In genomic region chr19:54541712-54542111, GRCh38 we compare ENCODE assay signal across 24 cellular contexts. TPM values are rescaled to one million over a fixed set of nuclear protein-coding genes. Genes with fewer than 3 reads are reported as not detected.
"Had no signal": no experiment of that assay in that cellular context is flagged by ENCODE, and none has a peak within 500 bp of the region (broad histone marks: within the 10 kb centered on the region; RNA-seq: fewer than 3 reads in every experiment).

No MANE protein-coding gene starts in this region.

- H3K4me3 ChIP-seq: breast epithelium, suprapubic skin had no signal

- H3K4me1 ChIP-seq: breast epithelium, suprapubic skin had no signal

- H3K27ac ChIP-seq: breast epithelium, epithelial cell of prostate, suprapubic skin had no signal

- H3K4me1 Mint-ChIP-seq: activated naive CD8-positive, alpha-beta T cell treated with anti-CD3 and anti-CD28 coated beads, Interleukin-2, amount 50 U/mL, for 24 hours; nephron; T-helper 17 cell; WTC11 had no signal

- H3K27me3 Mint-ChIP-seq: type B pancreatic cell had no signal

- ATAC-seq: activated naive CD8-positive, alpha-beta T cell treated with anti-CD3 and anti-CD28 coated beads, Interleukin-2, amount 50 U/mL, for 24 hours; T-helper 17 cell; WTC11 had no signal

- H3K27ac Mint-ChIP-seq: activated naive CD8-positive, alpha-beta T cell treated with anti-CD3 and anti-CD28 coated beads, Interleukin-2, amount 50 U/mL, for 24 hours; dendritic cell treated with granulocyte-macrophage colony-stimulating factor and Interleukin-4, amounts not matched to agents 40 ng/mL and 50 ng/mL, for 4 days; nephron; T-helper 17 cell; type B pancreatic cell; WTC11 had no signal

- H3K9me3 Mint-ChIP-seq: dendritic cell treated with granulocyte-macrophage colony-stimulating factor and Interleukin-4, amounts not matched to agents 40 ng/mL and 50 ng/mL, for 4 days had no signal

- H3K9me3 ChIP-seq: breast epithelium, suprapubic skin had no signal

- H3K4me3 Mint-ChIP-seq: activated naive CD8-positive, alpha-beta T cell treated with anti-CD3 and anti-CD28 coated beads, Interleukin-2, amount 50 U/mL, for 24 hours; dendritic cell treated with granulocyte-macrophage colony-stimulating factor and Interleukin-4, amounts not matched to agents 40 ng/mL and 50 ng/mL, for 4 days; nephron; T-helper 17 cell; type B pancreatic cell; WTC11 had no signal

- H3K27me3 ChIP-seq: breast epithelium, suprapubic skin had no signal

- H3K36me3 ChIP-seq: breast epithelium, suprapubic skin had no signal

- DNase-seq: activated CD4-positive, alpha-beta T cell treated with anti-CD3 and anti-CD28 coated beads for 48 hours; activated gamma-delta T cell treated with Interleukin-2 at 50 U/mL for 16 hours; activated naive CD8-positive, alpha-beta T cell treated with anti-CD3 and anti-CD28 coated beads, Interleukin-2, amount 50 U/mL, for 24 hours; activated T-cell treated with anti-CD3 and anti-CD28 coated beads, Interleukin-2, amount 50 U/mL, for 48 hours; aorta; foreskin melanocyte; mesendoderm; nucleus accumbens; posterior cingulate gyrus; stimulated activated CD4-positive, alpha-beta T cell treated with anti-CD3 and anti-CD28 coated beads, Interleukin-15, amount 100 ng/mL, for 24 hours; stimulated activated CD4-positive, alpha-beta T cell treated with anti-CD3 and anti-CD28 coated beads, Interleukin-4, amount 100 ng/mL, for 1 hour; stimulated activated naive CD4-positive, alpha-beta T cell; T-helper 17 cell had no signal

RNA-seq across cellular contexts. Expression of gene LILRA2, which starts 31.9 kb away (rescaled TPM):
- total RNA-seq: fibroblast of lung, WTC11 had no signal
- polyA plus RNA-seq: fibroblast of lung had no signal

RNA-seq across cellular contexts. Expression of gene LAIR2, which starts 39.1 kb away (rescaled TPM):
- total RNA-seq: breast epithelium, cerebellum, fibroblast of lung, lower leg skin, skeletal muscle tissue, suprapubic skin, WTC11 had no signal
- polyA plus RNA-seq: aorta, fibroblast of lung had no signal

RNA-seq across cellular contexts. Expression of gene LILRA1, which starts 51.7 kb away (rescaled TPM):
- total RNA-seq: fibroblast of lung, skeletal muscle tissue, suprapubic skin, WTC11 had no signal
- polyA plus RNA-seq: fibroblast of lung had no signal
